ENCODE assay signal across 6 cellular contexts in the genomic region with DNA sequence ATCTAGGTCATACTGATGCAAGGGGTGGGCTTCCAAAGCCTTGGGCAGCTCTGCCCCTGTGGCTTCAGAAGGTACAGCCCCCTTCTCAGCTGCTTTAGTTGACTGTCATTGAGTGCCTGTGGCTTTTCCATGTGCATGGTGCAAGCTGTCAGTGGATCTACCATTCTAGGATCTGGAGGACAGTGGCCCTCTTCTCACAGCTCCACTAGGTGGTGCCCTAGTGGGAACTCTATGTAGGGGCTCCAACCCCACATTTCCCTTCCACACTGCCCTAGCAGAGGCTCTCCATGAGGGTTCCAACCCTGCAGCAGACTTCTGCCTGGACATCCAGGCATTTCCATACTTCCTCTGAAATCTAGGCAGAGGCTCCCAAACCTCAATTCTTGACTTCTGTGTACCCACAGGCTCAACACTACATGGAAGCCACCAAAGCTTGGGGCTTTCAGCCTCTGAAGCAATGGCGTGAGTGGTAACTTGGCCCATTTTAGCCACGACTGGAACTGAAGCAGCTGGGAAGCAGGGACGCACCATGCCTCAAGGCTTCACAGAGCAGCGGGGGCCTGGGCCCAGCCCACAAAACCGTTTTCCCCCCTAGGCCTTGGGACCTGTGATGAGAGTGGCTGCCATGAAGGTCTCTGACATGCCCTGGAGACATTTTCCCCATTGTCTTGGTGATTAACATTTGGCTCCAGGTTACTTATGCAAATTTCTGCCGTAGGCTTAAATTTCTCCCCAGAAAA. TPM values are rescaled to one million over a fixed set of nuclear protein-coding genes. Genes with fewer than 3 reads are reported as not detected.
"Had no signal": no experiment of that assay in that cellular context is flagged by ENCODE, and none has a peak within 500 bp of the region (broad histone marks: within the 10 kb centered on the region; RNA-seq: fewer than 3 reads in every experiment).

No MANE protein-coding gene starts in this region.

RNA-seq across cellular contexts. Expression of gene KIAA1755, which starts 20.8 kb away (rescaled TPM):
- total RNA-seq: activated CD4-positive, alpha-beta memory T cell treated with anti-CD3 and anti-CD28 coated beads for 36 hours; activated T-cell treated with anti-CD3 and anti-CD28 coated beads, Interleukin-2, amount 50 U/mL, for 72 hours; naive thymus-derived CD4-positive, alpha-beta T cell had no signal
- polyA plus RNA-seq: naive thymus-derived CD4-positive, alpha-beta T cell had no signal

RNA-seq across cellular contexts. Expression of gene BPI, which starts 22.6 kb away (rescaled TPM):
- total RNA-seq: activated CD4-positive, alpha-beta memory T cell treated with anti-CD3 and anti-CD28 coated beads for 36 hours; activated T-cell treated with anti-CD3 and anti-CD28 coated beads, Interleukin-2, amount 50 U/mL, for 72 hours; fibroblast of lung; left cardiac atrium; progenitor cell of endocrine pancreas had no signal
- polyA plus RNA-seq: fibroblast of lung; naive thymus-derived CD4-positive, alpha-beta T cell had no signal
